In the genomic region with DNA sequence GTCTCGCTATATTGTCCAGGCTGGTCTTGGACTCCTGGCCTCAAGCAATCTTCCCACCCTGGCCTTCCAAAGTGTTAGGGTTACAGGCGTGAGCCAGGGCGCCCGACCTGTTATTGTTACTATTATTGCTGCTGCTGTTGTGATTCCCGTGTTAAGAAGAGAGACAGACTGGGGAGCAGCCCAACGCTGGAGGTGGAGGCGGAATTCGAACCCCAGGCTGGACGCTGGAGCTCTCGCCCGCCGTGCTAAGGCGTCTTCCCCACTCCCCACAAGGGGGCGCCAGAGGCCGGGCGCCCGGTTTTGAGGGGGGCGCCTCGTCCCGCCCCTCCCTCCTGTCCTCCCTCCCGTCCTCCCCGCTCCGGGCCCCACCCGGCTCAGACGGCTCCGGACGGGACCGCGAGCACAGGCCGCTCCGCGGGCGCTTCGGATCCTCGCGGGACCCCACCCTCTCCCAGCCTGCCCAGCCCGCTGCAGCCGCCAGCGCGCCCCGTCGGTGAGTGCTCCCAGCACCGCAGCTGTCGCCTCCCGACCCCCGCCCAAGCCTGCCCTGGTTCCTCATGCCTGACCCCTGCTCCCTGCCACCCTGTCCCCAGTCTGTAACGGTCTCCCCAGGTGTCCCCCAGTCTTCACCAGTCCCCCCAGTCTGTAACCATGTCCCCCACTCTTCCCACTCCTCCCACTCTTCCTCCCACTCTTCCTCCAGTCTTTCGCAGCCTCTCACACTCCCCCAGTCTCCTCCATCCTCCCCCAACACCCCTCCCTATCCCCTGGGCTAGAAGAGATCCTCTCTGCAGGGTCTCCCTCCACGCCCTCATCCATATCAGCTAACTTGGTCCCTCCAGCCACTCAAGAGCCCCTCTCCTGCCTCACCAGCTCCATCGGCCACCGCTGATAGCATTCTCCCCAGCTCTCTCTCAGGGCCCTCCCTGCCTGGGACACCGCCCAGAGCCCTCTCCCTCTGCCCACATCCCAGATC, we compare ENCODE assay signal across 8 cellular contexts. TPM values are rescaled to one million over a fixed set of nuclear protein-coding genes. Genes with fewer than 3 reads are reported as not detected.
A peak's percentile ranks its signal among the peaks of the same experiment; 100 is the strongest.
DNase-seq lines count a peak whose midpoint lies in the region; ATAC-seq and TF ChIP-seq lines count a peak whose summit lies in the region.

A gene with protein sequence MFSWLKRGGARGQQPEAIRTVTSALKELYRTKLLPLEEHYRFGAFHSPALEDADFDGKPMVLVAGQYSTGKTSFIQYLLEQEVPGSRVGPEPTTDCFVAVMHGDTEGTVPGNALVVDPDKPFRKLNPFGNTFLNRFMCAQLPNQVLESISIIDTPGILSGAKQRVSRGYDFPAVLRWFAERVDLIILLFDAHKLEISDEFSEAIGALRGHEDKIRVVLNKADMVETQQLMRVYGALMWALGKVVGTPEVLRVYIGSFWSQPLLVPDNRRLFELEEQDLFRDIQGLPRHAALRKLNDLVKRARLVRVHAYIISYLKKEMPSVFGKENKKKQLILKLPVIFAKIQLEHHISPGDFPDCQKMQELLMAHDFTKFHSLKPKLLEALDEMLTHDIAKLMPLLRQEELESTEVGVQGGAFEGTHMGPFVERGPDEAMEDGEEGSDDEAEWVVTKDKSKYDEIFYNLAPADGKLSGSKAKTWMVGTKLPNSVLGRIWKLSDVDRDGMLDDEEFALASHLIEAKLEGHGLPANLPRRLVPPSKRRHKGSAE (plus strand): TSS at position 377 of the 976 bp plus-strand sequence. CDS start 3,191 bp downstream, outside the sequence.

- H3K4me3 Mint-ChIP-seq in CD8-positive, alpha-beta T cell: no peak within 1 kb of the TSS
- H3K4me3 Mint-ChIP-seq in activated CD4-positive, alpha-beta T cell treated with anti-CD3 and anti-CD28 coated beads, Interleukin-2, amount 10 ng/mL, durations not matched to agents 24 days and 14 days: peak within 1 kb of the TSS; percentile 56
- no peak within 1 kb of the TSS for H3K4me3 Mint-ChIP-seq in effector memory CD8-positive, alpha-beta T cell

- no peaks in the 10 kb centered on the region for H3K36me3 ChIP-seq in CD8-positive, alpha-beta T cell (ENCODE audit: insufficient read depth, low read length)
- peaks cover 0 to 13% of the 10 kb centered on the region in 2 donors for H3K36me3 ChIP-seq in lung (ENCODE audit: control insufficient read depth in 2 of 2, insufficient read depth in 2 of 2, low read length in 2 of 2)

- no peaks in the 10 kb centered on the region for H3K27me3 ChIP-seq in CD8-positive, alpha-beta T cell (ENCODE audit: insufficient read depth, low read length)
- no peaks in the 10 kb centered on the region for H3K27me3 ChIP-seq in lung (ENCODE audit: control insufficient read depth, insufficient read depth)

- peaks cover 2% of the 10 kb centered on the region for H3K4me1 Mint-ChIP-seq in CD8-positive, alpha-beta T cell (ENCODE audit: low read depth)
- H3K4me1 Mint-ChIP-seq in activated CD4-positive, alpha-beta T cell treated with anti-CD3 and anti-CD28 coated beads, Interleukin-2, amount 10 ng/mL, durations not matched to agents 24 days and 14 days: peaks cover 2% of the 10 kb centered on the region
- H3K4me1 Mint-ChIP-seq in effector memory CD8-positive, alpha-beta T cell (ENCODE audit: low read depth in 2 of 2): no peaks in the 10 kb centered on the region

- TF ChIP-seq CTCF in CD8-positive, alpha-beta T cell (IDR thresholded peaks at IDR 0.05): peak; percentile 85
- TF ChIP-seq CTCF in lung (IDR thresholded peaks at IDR 0.05; ENCODE audit: control extremely low read depth, extremely low read depth): peak; percentile 83

- WGBS in lung, 2 donors: 5 to 9% methylated on average over 39 to 52 of the region's 52 CpGs

- H3K4me3 ChIP-seq in CD8-positive, alpha-beta T cell (ENCODE audit: low read depth, low read length): no peak within 1 kb of the TSS
- peak within 1 kb of the TSS; percentile 95 for H3K4me3 ChIP-seq in lung

- intact Hi-C loops in CD8-positive, alpha-beta T cell (cut with DNase I, micrococcal nuclease): loop anchor here (1.0 to 2.0 kb wide), 2 partner anchors 30 to 77 kb away; no protein-coding TSS in a partner anchor
- intact Hi-C loops in activated CD4-positive, alpha-beta T cell treated with anti-CD3 and anti-CD28 coated beads, Interleukin-2, amount 10 ng/mL, durations not matched to agents 24 days and 14 days (cut with micrococcal nuclease): loop anchor here (1.0 kb wide), 2 partner anchors 30 to 75 kb away; no protein-coding TSS in a partner anchor

- H3K9me3 ChIP-seq in CD8-positive, alpha-beta T cell (ENCODE audit: low read length): peaks cover 5% of the 10 kb centered on the region
- no peaks in the 10 kb centered on the region for H3K9me3 ChIP-seq in lung (ENCODE audit: control insufficient read depth in 2 of 2, insufficient read depth in 1 of 2, low read length in 1 of 2)

- no peak within 1 kb of the TSS for H3K27ac Mint-ChIP-seq in CD8-positive, alpha-beta T cell
- peak within 1 kb of the TSS; percentile 8 for H3K27ac Mint-ChIP-seq in activated CD4-positive, alpha-beta T cell treated with anti-CD3 and anti-CD28 coated beads, Interleukin-2, amount 10 ng/mL, durations not matched to agents 24 days and 14 days
- no peak within 1 kb of the TSS for H3K27ac Mint-ChIP-seq in effector memory CD8-positive, alpha-beta T cell

- H3K36me3 Mint-ChIP-seq in CD8-positive, alpha-beta T cell: no peaks in the 10 kb centered on the region
- H3K36me3 Mint-ChIP-seq in activated CD4-positive, alpha-beta T cell treated with anti-CD3 and anti-CD28 coated beads, Interleukin-2, amount 10 ng/mL, durations not matched to agents 24 days and 14 days (ENCODE audit: low read depth): no peaks in the 10 kb centered on the region
- peaks cover 3% of the 10 kb centered on the region for H3K36me3 Mint-ChIP-seq in effector memory CD8-positive, alpha-beta T cell (ENCODE audit: insufficient read depth)

- ATAC-seq in CD8-positive, alpha-beta T cell: peak; percentile 65
- ATAC-seq in effector memory CD8-positive, alpha-beta T cell (replicated peaks): peak; percentile 59
- ATAC-seq in lung (ENCODE audit: insufficient read depth, low FRiP score) (peak; percentile 88), GM19455 (IDR thresholded peaks at IDR 0.05; ENCODE audit: unreplicated experiment) (no peak)

- peak in 5 of 7 experiments; percentile 11 to 67 (median 36) for DNase-seq in CD8-positive, alpha-beta T cell
- DNase-seq in KBM-7: peak; percentile 75
- DNase-seq in activated CD4-positive, alpha-beta T cell treated with anti-CD3 and anti-CD28 coated beads, Interleukin-2, amount 10 ng/mL, durations not matched to agents 24 days and 14 days: peak; percentile 85
- DNase-seq in effector memory CD8-positive, alpha-beta T cell: peak in 1 of 3 experiments; percentile 17
- DNase-seq in lung (ENCODE audit: low spot score): peak; percentile 74
- DNase-seq in stimulated activated CD8-positive, alpha-beta memory T cell treated with anti-CD3 and anti-CD28 coated beads, Interleukin-4, amount 100 ng/mL, for 24 hours (ENCODE audit: low read depth): peak; percentile 27
- no peak for DNase-seq in NCI-H1048 (lab: John Stamatoyannopoulos, UW)

- H3K9me3 Mint-ChIP-seq in CD8-positive, alpha-beta T cell: peaks cover 7% of the 10 kb centered on the region
- no peaks in the 10 kb centered on the region for H3K9me3 Mint-ChIP-seq in activated CD4-positive, alpha-beta T cell treated with anti-CD3 and anti-CD28 coated beads, Interleukin-2, amount 10 ng/mL, durations not matched to agents 24 days and 14 days
- no peaks in the 10 kb centered on the region for H3K9me3 Mint-ChIP-seq in effector memory CD8-positive, alpha-beta T cell

- POLR2A ChIA-PET in CD8-positive, alpha-beta T cell (lab: Charles Lee): no interaction called here

- H3K27ac ChIP-seq in CD8-positive, alpha-beta T cell (ENCODE audit: low read depth, low read length): no peak within 1 kb of the TSS
- H3K27ac ChIP-seq in lung (ENCODE audit: low read depth in 1 of 2, low read length in 1 of 2): peak within 1 kb of the TSS; percentile 51 to 81

- CTCF ChIA-PET in CD8-positive, alpha-beta T cell (lab: Charles Lee): interaction anchor here (0.7 to 22.2 kb wide), 19 partner anchors 8 to 279 kb away, joined by 3 to 423 read pairs (median 4); a partner anchor contains a TSS

- peaks cover 40% of the 10 kb centered on the region for H3K27me3 Mint-ChIP-seq in CD8-positive, alpha-beta T cell (ENCODE audit: low read depth)
- peaks cover 23% of the 10 kb centered on the region for H3K27me3 Mint-ChIP-seq in activated CD4-positive, alpha-beta T cell treated with anti-CD3 and anti-CD28 coated beads, Interleukin-2, amount 10 ng/mL, durations not matched to agents 24 days and 14 days
- H3K27me3 Mint-ChIP-seq in effector memory CD8-positive, alpha-beta T cell: peaks cover 51 to 57% of the 10 kb centered on the region in 2 donors

- no peaks in the 10 kb centered on the region for H3K4me1 ChIP-seq in CD8-positive, alpha-beta T cell (ENCODE audit: insufficient read depth, low read length)
- H3K4me1 ChIP-seq in lung (ENCODE audit: control insufficient read depth in 2 of 2, insufficient read depth in 2 of 2, low read length in 2 of 2): peaks cover 0 to 17% of the 10 kb centered on the region in 2 donors

- in situ Hi-C loops in KBM-7 (cut with MboI; ENCODE audit: low pct_unique_long_range_greater_than_20kb, low sequenced_read_pairs): no loop called here

RNA-seq across cellular contexts. Expression of the gene that starts here (rescaled TPM):
- total RNA-seq in CD8-positive, alpha-beta T cell: under 1 TPM in 1 of 2 experiments, not detected in 1; 0.25 TPM
- 0.49 and 1.2 TPM in 2 replicates for total RNA-seq in activated CD4-positive, alpha-beta T cell treated with anti-CD3 and anti-CD28 coated beads, Interleukin-2, amount 10 ng/mL, durations not matched to agents 24 days and 14 days
- total RNA-seq in lung: 100 to 1,000 TPM; 177 to 190 TPM
- polyA plus RNA-seq in lung: 10 to 100 TPM; 68.0 to 76.5 TPM

Comparison
In these comparisons a context has a peak if more than half of its experiments do, and no peak if none do; other contexts are left out.
1. RNA of the gene that starts here (total RNA-seq): 177 to 190 TPM in lung; 0.49 to 1.2 TPM in activated CD4-positive, alpha-beta T cell treated with anti-CD3 and anti-CD28 coated beads, Interleukin-2, amount 10 ng/mL, durations not matched to agents 24 days and 14 days and 0.25 TPM in CD8-positive, alpha-beta T cell; every median in the first group is over 10 times any median in the second.
2. Peak in DNase-seq and ATAC-seq in CD8-positive, alpha-beta T cell; RNA of the gene not detected or under 1 TPM.